8 cellular contexts compared by ENCODE assay signal in the genomic region with DNA sequence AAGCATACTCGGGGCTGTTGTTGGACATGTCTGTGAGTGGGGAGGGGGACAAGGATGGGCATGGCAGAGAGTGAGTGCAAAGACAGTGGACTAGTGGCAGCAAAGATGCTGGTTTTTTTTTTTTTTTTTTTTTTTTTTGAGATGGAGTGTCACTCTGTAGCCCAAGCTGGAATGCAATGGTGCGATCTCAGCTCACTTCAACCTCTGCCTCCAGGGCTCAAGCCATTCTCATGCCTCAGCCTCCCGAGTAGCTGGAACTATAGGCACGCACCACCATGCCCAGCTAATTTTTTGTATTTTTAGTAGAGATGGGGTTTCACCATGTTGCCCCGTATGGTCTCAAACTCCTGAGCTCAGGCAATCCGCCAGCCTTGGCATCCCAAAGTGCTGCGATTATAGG. TPM values are rescaled to one million over a fixed set of nuclear protein-coding genes. Genes with fewer than 3 reads are reported as not detected.
A peak's percentile ranks its signal among the peaks of the same experiment; 100 is the strongest.
DNase-seq lines count a peak whose midpoint lies in the region; TF ChIP-seq lines count a peak whose summit lies in the region.
"Not testable (repeated sequence)": the region's sequence is repeated elsewhere in the genome, so short reads cannot be mapped to it uniquely, and the experiment has no call there.
"Had no signal": no experiment of that assay in that cellular context is flagged by ENCODE, and none has a peak within 500 bp of the region (broad histone marks: within the 10 kb centered on the region; RNA-seq: fewer than 3 reads in every experiment).

No MANE protein-coding gene starts in this region.

- not testable (repeated sequence) for H3K9me3 ChIP-seq in iPS-15b (ENCODE audit: control insufficient read depth, insufficient read depth, low read length); prostate gland

- TF ChIP-seq CTCF in RWPE1 (conservative IDR thresholded peaks at IDR 0.05; ENCODE audit: low read depth); brain (conservative IDR thresholded peaks at IDR 0.05); prostate gland (IDR thresholded peaks at IDR 0.05): not testable (repeated sequence)

- not testable (repeated sequence) for H2BK5ac ChIP-seq in mesendoderm (ENCODE audit: low read length)

- peak overlapping the region; percentile 5 for H3K4me3 ChIP-seq in iPS-15b (ENCODE audit: low read depth, low read length)
- H3K4me3 ChIP-seq in mesendoderm (ENCODE audit: low read length); prostate gland: not testable (repeated sequence)

- peaks cover 28% of the 10 kb centered on the region for H3K36me3 Mint-ChIP-seq in brain

- POLR2A ChIA-PET in RWPE1 (lab: Yijun Ruan, JAX; ENCODE audit: low non-redundant PET): interaction anchor here (0.6 kb wide), 1 partner anchor 144 kb away, joined by 4 read pairs; no protein-coding TSS in a partner anchor

- H3K27ac ChIP-seq in RWPE1 (peak overlapping the region; percentile 99), epithelial cell of prostate (peak overlapping the region; percentile 100), prostate gland (peak overlapping the region; percentile 57 to 59), substantia nigra (ENCODE audit: low read depth, low read length, poor library complexity, severe bottlenecking) (peak overlapping the region; percentile 96)
- H3K27ac ChIP-seq in mesendoderm (ENCODE audit: low read depth, low read length): not testable (repeated sequence)

- H3K36me3 ChIP-seq in iPS-15b (ENCODE audit: control insufficient read depth, insufficient read depth, low read length); mesendoderm (ENCODE audit: control insufficient read depth, insufficient read depth, low read length); prostate gland: not testable (repeated sequence)

- not testable (repeated sequence) for H3K27me3 ChIP-seq in iPS-15b (ENCODE audit: control insufficient read depth, insufficient read depth, low read length); mesendoderm (ENCODE audit: insufficient read depth, low read length, poor library complexity); prostate gland (replicated peaks; ENCODE audit: insufficient read depth)

- H3K9ac ChIP-seq in iPS-15b (ENCODE audit: low read depth, low read length); mesendoderm (ENCODE audit: low read length): not testable (repeated sequence)

- H3K79me1 ChIP-seq in mesendoderm (ENCODE audit: low read length): not testable (repeated sequence)

- CTCF ChIA-PET in RWPE1 (lab: Yijun Ruan, JAX): interaction anchor here (0.8 to 1.8 kb wide), 2 partner anchors 67 to 147 kb away, joined by 3 to 10 read pairs; no protein-coding TSS in a partner anchor

- not testable (repeated sequence) for H2BK120ac ChIP-seq in mesendoderm (ENCODE audit: low read depth, low read length)

- H3K56ac ChIP-seq in mesendoderm (ENCODE audit: low read length): peak overlapping the region; percentile 76

- peaks cover 42% of the 10 kb centered on the region for H3K4me1 ChIP-seq in iPS-15b (ENCODE audit: control insufficient read depth, insufficient read depth, low read length)
- H3K4me1 ChIP-seq in mesendoderm (ENCODE audit: control insufficient read depth, low read depth, low read length): peaks cover 19% of the 10 kb centered on the region
- H3K4me1 ChIP-seq in prostate gland (replicated peaks): not testable (repeated sequence)

- not testable (repeated sequence) for H4K8ac ChIP-seq in mesendoderm (ENCODE audit: low read depth, low read length)

- H3K79me2 ChIP-seq in mesendoderm (ENCODE audit: control insufficient read depth, insufficient read depth, low read length): not testable (repeated sequence)

- H3K4me2 ChIP-seq in mesendoderm (ENCODE audit: low read length): not testable (repeated sequence)

- intact Hi-C loops in prostate gland (cut with DNase I): not testable (repeated sequence)

- not testable (repeated sequence) for H3K9me3 Mint-ChIP-seq in brain

- not testable (repeated sequence) for H3K23ac ChIP-seq in mesendoderm (ENCODE audit: low read length)

- not testable (repeated sequence) for H3K4me3 Mint-ChIP-seq in brain

- H2BK15ac ChIP-seq in mesendoderm (replicated peaks; ENCODE audit: low read depth): not testable (repeated sequence)

- not testable (repeated sequence) for H3K27me3 Mint-ChIP-seq in brain

- WGBS in mesendoderm (ENCODE audit: extremely low coverage, insufficient coverage, low lambda C conversion rate): no CpG with 5 or more reads among the region's 7 CpGs
- 78% methylated on average over 7 of the region's 7 CpGs for WGBS in prostate gland

- not testable (repeated sequence) for TF ChIP-seq POLR2A in prostate gland (IDR thresholded peaks at IDR 0.05)

- not testable (repeated sequence) for DNase-seq in RWPE1 (ENCODE audit: low spot score); epithelial cell of prostate (ENCODE audit: low read depth, low spot score); mesendoderm; prostate gland (ENCODE audit: low spot score); substantia nigra (lab: John Stamatoyannopoulos, UW)

- H3K4ac ChIP-seq in mesendoderm (ENCODE audit: low read depth, low read length): not testable (repeated sequence)

- H4K5ac ChIP-seq in mesendoderm (ENCODE audit: low read length): not testable (repeated sequence)

- H3K18ac ChIP-seq in mesendoderm (ENCODE audit: low read length): not testable (repeated sequence)

- H2AK5ac ChIP-seq in mesendoderm (ENCODE audit: low read length): not testable (repeated sequence)

- peak overlapping the region; percentile 5 to 86 (median 63) for H3K27ac Mint-ChIP-seq in brain

- H3K4me1 Mint-ChIP-seq in brain: peaks cover 54% of the 10 kb centered on the region

RNA-seq across cellular contexts. Expression of a gene that starts 24.2 kb away (rescaled TPM):
- polyA plus RNA-seq in brain (ENCODE audit: insufficient read depth, low read depth, low replicate concordance): 61.8 TPM
- 21.7 TPM for polyA plus RNA-seq in mesendoderm (2013, experiment 1 of 2)
- polyA plus RNA-seq in mesendoderm (2013, experiment 2 of 2): 23.6 TPM
- total RNA-seq in prostate gland: 100 to 1,000 TPM in 1 of 2 donors, 10 to 100 TPM in 1; 53.0 to 136 TPM

RNA-seq across cellular contexts. Expression of a gene that starts 42.0 kb away (rescaled TPM):
- 5.3 TPM for polyA plus RNA-seq in brain (ENCODE audit: insufficient read depth, low read depth, low replicate concordance)
- 0.24 TPM for polyA plus RNA-seq in mesendoderm (2013, experiment 1 of 2)
- 0.39 TPM for polyA plus RNA-seq in mesendoderm (2013, experiment 2 of 2)
- total RNA-seq in prostate gland: 10 to 100 TPM in 1 of 2 donors, 1 to 10 TPM in 1; 2.4 to 15.4 TPM

RNA-seq across cellular contexts. Expression of a gene that starts 45.6 kb away (rescaled TPM):
- 1.5 TPM for polyA plus RNA-seq in brain (ENCODE audit: insufficient read depth, low read depth, low replicate concordance)
- 0.24 TPM for polyA plus RNA-seq in mesendoderm (2013, experiment 1 of 2)
- polyA plus RNA-seq in mesendoderm (2013, experiment 2 of 2): 0.24 TPM
- total RNA-seq in prostate gland: 1 to 10 TPM in 1 of 2 donors, under 1 TPM in 1; 0.64 to 1.0 TPM
- total RNA-seq: NCI-H460 had no signal

RNA-seq across cellular contexts. Expression of a gene that starts 50.4 kb away (rescaled TPM):
- 14.0 TPM for polyA plus RNA-seq in brain (ENCODE audit: insufficient read depth, low read depth, low replicate concordance)
- polyA plus RNA-seq in mesendoderm (2013, experiment 1 of 2): 15.8 TPM
- polyA plus RNA-seq in mesendoderm (2013, experiment 2 of 2): 17.0 TPM
- total RNA-seq in prostate gland: 10 to 100 TPM; 25.7 to 29.5 TPM
